8 cellular contexts compared by ENCODE assay signal in the genomic region with DNA sequence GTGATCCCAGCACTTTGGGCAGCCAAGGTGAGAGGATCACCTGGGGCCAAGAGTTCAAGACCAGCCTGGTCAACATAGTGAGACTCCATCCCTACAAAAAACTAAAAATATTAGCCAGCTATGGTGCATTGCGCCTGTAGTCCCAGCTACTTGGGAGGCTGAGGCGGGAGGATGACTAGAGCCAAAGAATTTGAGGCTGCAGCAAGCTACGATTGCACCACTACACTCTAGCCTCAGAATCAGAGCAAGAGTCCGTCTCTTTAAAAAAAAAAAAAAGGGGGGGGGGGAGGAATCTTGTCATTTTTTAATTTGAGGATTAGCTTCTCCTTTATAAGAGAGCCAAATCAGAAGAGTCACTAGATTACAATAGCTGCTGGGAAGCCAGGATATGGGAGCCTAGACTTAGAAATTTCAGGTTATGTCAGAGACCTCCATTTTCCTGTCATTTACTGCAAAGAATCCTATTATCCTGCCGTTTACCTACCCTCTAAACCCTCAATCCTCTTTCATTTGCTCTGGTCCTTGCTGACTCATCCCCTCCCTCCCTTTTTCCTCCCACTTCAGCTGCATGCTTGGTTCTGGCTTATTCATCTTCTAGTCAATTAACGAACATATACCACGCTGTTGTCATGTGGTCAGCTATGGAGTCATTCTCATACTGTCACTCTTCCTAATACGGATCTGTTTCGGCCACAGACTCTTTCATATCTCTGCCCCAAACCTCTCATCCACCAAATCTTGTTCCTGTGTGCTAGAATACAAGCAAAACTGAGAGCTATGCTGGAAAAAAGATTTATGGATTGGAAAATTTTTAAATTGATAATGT.
A peak's percentile ranks its signal among the peaks of the same experiment; 100 is the strongest.
DNase-seq lines count a peak whose midpoint lies in the region; ATAC-seq and TF ChIP-seq lines count a peak whose summit lies in the region.

No MANE protein-coding gene starts in this region.

- TF ChIP-seq CTCF in astrocyte of the spinal cord (IDR thresholded peaks at IDR 0.05; ENCODE audit: low read depth, low read length) = no peak

- no peaks in the 10 kb centered on the region for H3K4me1 ChIP-seq in NT2/D1 (ENCODE audit: insufficient read depth, insufficient read length)
- peaks cover 0 to 24% of the 10 kb centered on the region in 2 donors for H3K4me1 ChIP-seq in naive thymus-derived CD4-positive, alpha-beta T cell (ENCODE audit: control insufficient read depth in 2 of 2, insufficient read depth in 2 of 2, low read length in 2 of 2)

- H3K9me3 ChIP-seq in NT2/D1 (ENCODE audit: insufficient read depth, low read length) = no peaks in the 10 kb centered on the region
- no peaks in the 10 kb centered on the region for H3K9me3 ChIP-seq in naive thymus-derived CD4-positive, alpha-beta T cell (ENCODE audit: control insufficient read depth in 2 of 3, low read length in 3 of 3)

- H3K4me3 Mint-ChIP-seq in naive thymus-derived CD4-positive, alpha-beta T cell = peak overlapping the region in 1 of 10 donors; percentile 68

- peak overlapping the region in 1 of 9 donors; percentile 38 for H3K27ac Mint-ChIP-seq in naive thymus-derived CD4-positive, alpha-beta T cell

- H3K36me3 Mint-ChIP-seq in naive thymus-derived CD4-positive, alpha-beta T cell = peaks cover 0 to 59% (median 33%) of the 10 kb centered on the region in 5 donors

- no peak overlapping the region for H3K9ac ChIP-seq in NT2/D1 (ENCODE audit: insufficient read length, low read depth)

- no peaks in the 10 kb centered on the region for H3K27me3 Mint-ChIP-seq in naive thymus-derived CD4-positive, alpha-beta T cell

- H3K27me3 ChIP-seq in NT2/D1 (ENCODE audit: insufficient read depth, insufficient read length) = no peaks in the 10 kb centered on the region
- no peaks in the 10 kb centered on the region for H3K27me3 ChIP-seq in naive thymus-derived CD4-positive, alpha-beta T cell (ENCODE audit: control insufficient read depth in 2 of 2, insufficient read depth in 2 of 2, low read length in 2 of 2)

- peaks cover 8 to 44% (median 19%) of the 10 kb centered on the region in 7 donors for H3K4me1 Mint-ChIP-seq in naive thymus-derived CD4-positive, alpha-beta T cell

- H3K27ac ChIP-seq in naive thymus-derived CD4-positive, alpha-beta T cell (ENCODE audit: low read depth, low read length) = no peak overlapping the region

- CTCF ChIA-PET in naive thymus-derived CD4-positive, alpha-beta T cell (lab: Charles Lee) = interaction anchor here (0.5 to 0.9 kb wide), 2 partner anchors 10 to 42 kb away, joined by 3 to 4 read pairs; no protein-coding TSS in a partner anchor

- POLR2A ChIA-PET in naive thymus-derived CD4-positive, alpha-beta T cell (lab: Charles Lee) = no interaction called here

- ATAC-seq in HG03108 (IDR thresholded peaks at IDR 0.05; ENCODE audit: unreplicated experiment) (peak; percentile 83), HG02970 (IDR thresholded peaks at IDR 0.05; ENCODE audit: low FRiP score, unreplicated experiment) (no peak)
- ATAC-seq in naive thymus-derived CD4-positive, alpha-beta T cell = peak; percentile 65

- H3K4me3 ChIP-seq in NT2/D1 (ENCODE audit: insufficient read length, low read depth) (no peak overlapping the region), astrocyte of the spinal cord (ENCODE audit: low read depth, low read length) (no peak overlapping the region)
- H3K4me3 ChIP-seq in naive thymus-derived CD4-positive, alpha-beta T cell (ENCODE audit: low read length) = no peak overlapping the region

- intact Hi-C loops in naive thymus-derived CD4-positive, alpha-beta T cell (cut with micrococcal nuclease) = no loop called here

- DNase-seq in EH (ENCODE audit: low read depth) = peak; percentile 91
- peak; percentile 25 for DNase-seq in GM19240 (ENCODE audit: insufficient read length, low spot score)
- DNase-seq in NT2/D1 (ENCODE audit: low read depth, low spot score) = peak; percentile 35
- peak; percentile 89 for DNase-seq in astrocyte of the spinal cord (ENCODE audit: low read depth, low spot score)
- peak in 1 of 9 donors; percentile 53 for DNase-seq in naive thymus-derived CD4-positive, alpha-beta T cell
- no peak for DNase-seq in NCI-H524 treated with DMSO at 0.1 percent for 48 hours (lab: John Stamatoyannopoulos, UW)

- H3K9me3 Mint-ChIP-seq in naive thymus-derived CD4-positive, alpha-beta T cell = peaks cover 0 to 8% (median 4%) of the 10 kb centered on the region in 11 donors

- in situ Hi-C loops in astrocyte of the spinal cord (cut with HindIII; ENCODE audit: low sequenced_read_pairs) = no loop called here

- peaks cover 3% of the 10 kb centered on the region for H3K36me3 ChIP-seq in NT2/D1 (ENCODE audit: insufficient read depth, insufficient read length, low read length)
- peaks cover 0 to 3% (median 0%) of the 10 kb centered on the region in 3 experiments for H3K36me3 ChIP-seq in naive thymus-derived CD4-positive, alpha-beta T cell (ENCODE audit: control insufficient read depth in 2 of 3, insufficient read depth in 3 of 3, low read length in 3 of 3)
